Comparison of ENCODE assay signal across 8 cellular contexts in the genomic region with DNA sequence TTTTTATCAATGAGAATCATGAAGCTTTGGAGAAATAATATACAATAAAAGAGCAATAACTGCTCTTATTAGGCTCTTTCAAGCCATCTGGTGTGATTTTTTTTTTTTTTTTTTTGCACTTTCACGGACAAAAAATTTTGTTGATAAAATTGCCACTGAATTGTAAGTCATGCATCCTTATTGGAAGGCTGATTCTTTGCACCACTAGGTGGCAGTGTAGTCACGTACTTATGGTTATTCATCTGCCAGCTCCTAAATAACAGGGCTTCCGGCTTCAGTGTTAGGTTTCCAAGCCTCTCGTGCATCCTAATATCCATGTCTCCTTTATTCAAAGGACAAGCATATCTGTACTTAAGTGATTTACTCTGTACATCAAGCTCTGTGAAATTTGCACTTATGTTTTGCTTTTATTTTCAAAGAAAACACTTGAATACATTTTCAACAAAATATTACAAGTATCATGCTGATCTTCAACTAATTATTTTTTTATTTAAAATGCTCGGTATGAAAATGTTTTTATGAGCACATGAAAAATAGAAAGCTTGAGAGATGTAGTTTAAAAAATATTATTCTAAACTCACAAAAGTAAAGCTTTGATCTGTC.
DNase-seq lines count a peak whose midpoint lies in the region; ATAC-seq and TF ChIP-seq lines count a peak whose summit lies in the region.

No MANE protein-coding gene starts in this region.

- H3K36me3 ChIP-seq in Peyer's patch (no peaks in the 10 kb centered on the region), adipocyte (ENCODE audit: control insufficient read depth, insufficient read depth, low read length, severe bottlenecking) (no peaks in the 10 kb centered on the region), sigmoid colon (no peaks in the 10 kb centered on the region)

- H3K4me3 ChIP-seq in LNCaP clone FGC (ENCODE audit: low read depth, low read length) (no peak overlapping the region), Peyer's patch (no peak overlapping the region), adipocyte (ENCODE audit: low read length) (no peak overlapping the region), sigmoid colon (no peak overlapping the region)

- DNase-seq in activated T-cell treated with anti-CD3 and anti-CD28 coated beads for 24 hours (ENCODE audit: low read depth) (peak; percentile 28), HCEC 1CT (peak; percentile 48), LNCaP clone FGC (ENCODE audit: low read depth) (peak; percentile 55), Peyer's patch (peak in 2 of 3 donors; percentile 54 to 83), adipocyte (ENCODE audit: low read depth) (peak; percentile 96), left ventricle myocardium superior (no peak), sigmoid colon (peak; percentile 72)
- DNase-seq in activated T-cell treated with anti-CD3 and anti-CD28 coated beads, Interleukin-2, amount 50 U/mL, for 24 hours: no peak

- TF ChIP-seq POLR2A in Peyer's patch (IDR thresholded peaks at IDR 0.05): no peak
- TF ChIP-seq POLR2A in sigmoid colon (IDR thresholded peaks at IDR 0.05): no peak

- no peaks in the 10 kb centered on the region for H3K9me3 Mint-ChIP-seq in activated T-cell treated with anti-CD3 and anti-CD28 coated beads, Interleukin-2, amount 50 U/mL, for 24 hours

- H3K9me3 ChIP-seq in Peyer's patch (no peaks in the 10 kb centered on the region), adipocyte (ENCODE audit: control insufficient read depth, low read length) (no peaks in the 10 kb centered on the region), sigmoid colon (no peaks in the 10 kb centered on the region)

- no peak for TF ChIP-seq EP300 in sigmoid colon (IDR thresholded peaks at IDR 0.05)

- intact Hi-C loops in left ventricle myocardium superior (cut with micrococcal nuclease): no loop called here
- intact Hi-C loops in sigmoid colon (cut with DNase I): no loop called here

- H3K27me3 ChIP-seq in Peyer's patch (no peaks in the 10 kb centered on the region), adipocyte (replicated peaks; ENCODE audit: control insufficient read depth, insufficient read depth, low read length) (no peaks in the 10 kb centered on the region), sigmoid colon (no peaks in the 10 kb centered on the region)

- 13 to 16% methylated on average over 5 of the region's 5 CpGs for WGBS in sigmoid colon, 2 donors

- H3K9ac ChIP-seq in adipocyte (ENCODE audit: low read length): no peak overlapping the region

- H3K27ac Mint-ChIP-seq in activated T-cell treated with anti-CD3 and anti-CD28 coated beads, Interleukin-2, amount 50 U/mL, for 24 hours: no peak overlapping the region

- TF ChIP-seq CTCF in LNCaP clone FGC (IDR thresholded peaks at IDR 0.05; ENCODE audit: control insufficient read depth, extremely low read depth, insufficient read depth) (peak; percentile 78), Peyer's patch (IDR thresholded peaks at IDR 0.05) (peak in 4 of 6 experiments; percentile 57 to 69 (median 64)), sigmoid colon (IDR thresholded peaks at IDR 0.05) (peak in 3 of 4 experiments; percentile 10 to 77 (median 58))

- H3K4me1 ChIP-seq in Peyer's patch (no peaks in the 10 kb centered on the region), adipocyte (ENCODE audit: control insufficient read depth, insufficient read depth, low read length) (peaks cover 3% of the 10 kb centered on the region), sigmoid colon (peaks cover 0 to 3% (median 0%) of the 10 kb centered on the region in 4 donors)

- peak; percentile 53 for ATAC-seq in left ventricle myocardium superior

- H3K27me3 Mint-ChIP-seq in activated T-cell treated with anti-CD3 and anti-CD28 coated beads, Interleukin-2, amount 50 U/mL, for 24 hours: no peaks in the 10 kb centered on the region

- no peak overlapping the region for H3K4me3 Mint-ChIP-seq in activated T-cell treated with anti-CD3 and anti-CD28 coated beads, Interleukin-2, amount 50 U/mL, for 24 hours

- H3K36me3 Mint-ChIP-seq in activated T-cell treated with anti-CD3 and anti-CD28 coated beads, Interleukin-2, amount 50 U/mL, for 24 hours (ENCODE audit: low read depth): no peaks in the 10 kb centered on the region

- no peaks in the 10 kb centered on the region for H3K4me1 Mint-ChIP-seq in activated T-cell treated with anti-CD3 and anti-CD28 coated beads, Interleukin-2, amount 50 U/mL, for 24 hours (ENCODE audit: low read depth)

- H3K27ac ChIP-seq in Peyer's patch (no peak overlapping the region), sigmoid colon (no peak overlapping the region)

Comparison
In these comparisons a context has a peak if more than half of its experiments do, and no peak if none do; other contexts are left out.
1. DNase-seq: peak in activated T-cell treated with anti-CD3 and anti-CD28 coated beads for 24 hours (single experiment), HCEC 1CT (single experiment), LNCaP clone FGC (single experiment), Peyer's patch (2 of 3), adipocyte (single experiment) and sigmoid colon (single experiment); none in activated T-cell treated with anti-CD3 and anti-CD28 coated beads, Interleukin-2, amount 50 U/mL, for 24 hours (single experiment) and left ventricle myocardium superior (single experiment).
2. Peak in every context shown above with its lines, with median percentiles within 50 percentile points of each other: CTCF ChIP-seq.